Comparison of ENCODE assay signal across 12 cellular contexts in genomic region chr13:41621716-41622508, GRCh38.
DNase-seq lines count a peak whose midpoint lies in the region; ATAC-seq and TF ChIP-seq lines count a peak whose summit lies in the region.
"Had no signal": no experiment of that assay in that cellular context is flagged by ENCODE, and none has a peak within 500 bp of the region (broad histone marks: within the 10 kb centered on the region; RNA-seq: fewer than 3 reads in every experiment).

No MANE protein-coding gene starts in this region.

- TF ChIP-seq CTCF in cardiac fibroblast (IDR thresholded peaks at IDR 0.05; ENCODE audit: low read depth, low read length) (no peak), gastrocnemius medialis (IDR thresholded peaks at IDR 0.05 in 4 of 5, conservative IDR thresholded peaks at IDR 0.05 in 1 of 5) (no peak)

- intact Hi-C loops in gastrocnemius medialis (cut with DNase I; ENCODE audit: low total_unique reads) (no loop called here), head of caudate nucleus (cut with DNase I) (no loop called here)
- intact Hi-C loops in activated CD4-positive, alpha-beta T cell treated with anti-CD3 and anti-CD28 coated beads for 36 hours (cut with DNase I, micrococcal nuclease), result no loop called here

- H3K4me1 ChIP-seq in gastrocnemius medialis, result peaks cover 16 to 23% of the 10 kb centered on the region in 2 donors

- no peaks in the 10 kb centered on the region for H3K9me3 ChIP-seq in gastrocnemius medialis

- no peaks in the 10 kb centered on the region for H3K27me3 Mint-ChIP-seq in activated CD4-positive, alpha-beta T cell treated with anti-CD3 and anti-CD28 coated beads for 36 hours
- H3K27me3 Mint-ChIP-seq: activated naive CD4-positive, alpha-beta T cell treated with anti-CD3 and anti-CD28 coated beads, Interleukin-2, amount 10 ng/mL, durations not matched to agents 7 days and 5 days had no signal

- H3K4me3 Mint-ChIP-seq in activated CD4-positive, alpha-beta T cell treated with anti-CD3 and anti-CD28 coated beads for 36 hours, result no peak overlapping the region
- H3K4me3 Mint-ChIP-seq: activated naive CD4-positive, alpha-beta T cell treated with anti-CD3 and anti-CD28 coated beads, Interleukin-2, amount 10 ng/mL, durations not matched to agents 7 days and 5 days had no signal

- no peaks in the 10 kb centered on the region for H3K27me3 ChIP-seq in gastrocnemius medialis

- H3K27ac ChIP-seq in gastrocnemius medialis, result peak overlapping the region; percentile 0 to 55 (median 25)
- H3K27ac ChIP-seq: WERI-Rb-1 had no signal

- CTCF ChIA-PET in activated CD4-positive, alpha-beta T cell treated with anti-CD3 and anti-CD28 coated beads for 36 hours (lab: Charles Lee), result no interaction called here

- H3K4me3 ChIP-seq in cardiac fibroblast (replicated peaks in 1 of 2; ENCODE audit: low read depth in 2 of 2, low read length in 2 of 2), result no peak overlapping the region
- no peak overlapping the region for H3K4me3 ChIP-seq in gastrocnemius medialis

- peaks cover 20% of the 10 kb centered on the region for H3K36me3 Mint-ChIP-seq in activated CD4-positive, alpha-beta T cell treated with anti-CD3 and anti-CD28 coated beads for 36 hours (ENCODE audit: low read depth)

- POLR2A ChIA-PET in activated CD4-positive, alpha-beta T cell treated with anti-CD3 and anti-CD28 coated beads for 36 hours (lab: Charles Lee), result no interaction called here

- TF ChIP-seq POLR2A in gastrocnemius medialis (IDR thresholded peaks at IDR 0.05), result no peak

- peaks cover 4% of the 10 kb centered on the region for H3K9me3 Mint-ChIP-seq in activated CD4-positive, alpha-beta T cell treated with anti-CD3 and anti-CD28 coated beads for 36 hours (ENCODE audit: low read depth)

- DNase-seq in AG20443 (ENCODE audit: low spot score), result peak; percentile 23
- DNase-seq in cardiac fibroblast (ENCODE audit: low read depth in 2 of 2), result peak; percentile 48 to 79
- DNase-seq in left lobe of liver (ENCODE audit: low spot score), result peak; percentile 58
- no peak for DNase-seq in gastrocnemius medialis
- DNase-seq in DMS79 (lab: John Stamatoyannopoulos, UW), result no peak
- no peak for DNase-seq in head of caudate nucleus
- DNase-seq in activated CD4-positive, alpha-beta T cell treated with anti-CD3 and anti-CD28 coated beads for 36 hours, result no peak
- DNase-seq: activated naive CD4-positive, alpha-beta T cell treated with anti-CD3 and anti-CD28 coated beads, Interleukin-2, amount 10 ng/mL, durations not matched to agents 7 days and 5 days; NCI-H1092; NCI-H2227 treated with DMSO at 0.1 percent for 48 hours; WERI-Rb-1 had no signal

- ATAC-seq in left lobe of liver (peak; percentile 90), gastrocnemius medialis (peak; percentile 89 to 91), GM21367 (IDR thresholded peaks at IDR 0.05; ENCODE audit: unreplicated experiment) (no peak)
- no peak for ATAC-seq in activated CD4-positive, alpha-beta T cell treated with anti-CD3 and anti-CD28 coated beads for 36 hours

- no peak overlapping the region for H3K27ac Mint-ChIP-seq in activated CD4-positive, alpha-beta T cell treated with anti-CD3 and anti-CD28 coated beads for 36 hours
- H3K27ac Mint-ChIP-seq: activated naive CD4-positive, alpha-beta T cell treated with anti-CD3 and anti-CD28 coated beads, Interleukin-2, amount 10 ng/mL, durations not matched to agents 7 days and 5 days had no signal

- H3K36me3 ChIP-seq in gastrocnemius medialis, result no peaks in the 10 kb centered on the region
- H3K36me3 ChIP-seq: WERI-Rb-1 had no signal

- in situ Hi-C loops in gastrocnemius medialis (cut with MboI; ENCODE audit: low sequenced_read_pairs in 4 of 4), result no loop called here

- H3K4me1 Mint-ChIP-seq in activated CD4-positive, alpha-beta T cell treated with anti-CD3 and anti-CD28 coated beads for 36 hours, result no peaks in the 10 kb centered on the region

Comparison
In these comparisons a context has a peak if more than half of its experiments do, and no peak if none do; other contexts are left out.
1. DNase-seq: peak in AG20443 (single experiment), cardiac fibroblast (2 of 2) and left lobe of liver (single experiment); none in gastrocnemius medialis (0 of 2), DMS79 (single experiment), head of caudate nucleus (0 of 42) and activated CD4-positive, alpha-beta T cell treated with anti-CD3 and anti-CD28 coated beads for 36 hours (single experiment).
2. ATAC-seq: peak in left lobe of liver (single experiment) and gastrocnemius medialis (2 of 2); none in GM21367 (single experiment) and activated CD4-positive, alpha-beta T cell treated with anti-CD3 and anti-CD28 coated beads for 36 hours (single experiment).